Comparison of ENCODE assay signal across 8 cellular contexts in the genomic region with DNA sequence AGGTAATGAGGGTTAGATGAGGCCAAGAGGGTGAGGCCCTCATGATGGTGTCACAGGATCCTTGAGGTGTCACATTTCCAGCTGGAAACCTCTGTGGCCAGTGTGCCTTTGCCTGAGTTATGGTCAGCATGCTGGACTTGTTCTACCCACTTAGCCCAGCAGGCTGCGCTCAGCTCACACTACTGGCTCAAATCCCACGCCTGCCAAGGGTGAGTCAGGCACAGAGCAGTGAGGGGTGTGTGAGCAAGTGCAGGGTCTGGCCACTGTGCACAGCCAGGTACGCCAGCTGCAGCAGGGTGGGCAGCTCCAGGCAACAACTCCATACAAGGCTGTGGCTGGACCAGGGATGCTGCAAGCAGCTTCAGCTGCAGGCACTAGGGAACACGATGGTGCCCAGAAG.
DNase-seq lines count a peak whose midpoint lies in the region; ATAC-seq, FAIRE-seq and TF ChIP-seq lines count a peak whose summit lies in the region.

No MANE protein-coding gene starts in this region.

- H3K27ac Mint-ChIP-seq in astrocyte (ENCODE audit: unreplicated experiment) = no peak overlapping the region
- H3K27ac Mint-ChIP-seq in CD4-positive, alpha-beta memory T cell = no peak overlapping the region

- H3K4me2 ChIP-seq in astrocyte (ENCODE audit: low read length) = no peak overlapping the region

- 58% methylated on average over 4 of the region's 4 CpGs for WGBS in liver

- H3K27me3 Mint-ChIP-seq in astrocyte (ENCODE audit: low read depth, unreplicated experiment) = no peaks in the 10 kb centered on the region
- H3K27me3 Mint-ChIP-seq in CD4-positive, alpha-beta memory T cell = no peaks in the 10 kb centered on the region

- H3K4me3 ChIP-seq in HAP-1 = no peak overlapping the region
- H3K4me3 ChIP-seq in astrocyte (ENCODE audit: insufficient read depth, low read depth, low read length) = no peak overlapping the region
- no peak overlapping the region for H3K4me3 ChIP-seq in liver (ENCODE audit: low read depth in 1 of 3, low read length in 3 of 3)
- no peak overlapping the region for H3K4me3 ChIP-seq in effector memory CD4-positive, alpha-beta T cell (ENCODE audit: insufficient read depth, low read depth, low read length, poor library complexity, severe bottlenecking)
- H3K4me3 ChIP-seq in CD4-positive, alpha-beta memory T cell (ENCODE audit: low read length in 2 of 2) = no peak overlapping the region

- no peaks in the 10 kb centered on the region for H3K36me3 Mint-ChIP-seq in astrocyte (ENCODE audit: low read depth, unreplicated experiment)
- H3K36me3 Mint-ChIP-seq in CD4-positive, alpha-beta memory T cell = no peaks in the 10 kb centered on the region

- in situ Hi-C loops in HAP-1 (cut with MboI; ENCODE audit: low sequenced_read_pairs) = loop anchor here (25.0 kb wide), 1 partner anchor 716 kb away; no protein-coding TSS in a partner anchor

- H2AFZ ChIP-seq in astrocyte (ENCODE audit: low read depth, low read length) = no peak overlapping the region

- intact Hi-C loops in CD4-positive, alpha-beta memory T cell (cut with micrococcal nuclease) = no loop called here

- H3K27me3 ChIP-seq in HAP-1 (ENCODE audit: low read depth) (no peaks in the 10 kb centered on the region), astrocyte (ENCODE audit: insufficient read depth, low read length) (no peaks in the 10 kb centered on the region), liver (ENCODE audit: control insufficient read depth in 4 of 4, insufficient read depth in 4 of 4, low read length in 3 of 4) (no peaks in the 10 kb centered on the region)
- no peaks in the 10 kb centered on the region for H3K27me3 ChIP-seq in effector memory CD4-positive, alpha-beta T cell (replicated peaks; ENCODE audit: control insufficient read depth, insufficient read depth, low read length, poor library complexity, severe bottlenecking)
- H3K27me3 ChIP-seq in CD4-positive, alpha-beta memory T cell (ENCODE audit: insufficient read depth, low read length) = no peaks in the 10 kb centered on the region

- no peaks in the 10 kb centered on the region for H3K9me3 Mint-ChIP-seq in astrocyte (ENCODE audit: unreplicated experiment)
- peaks cover 0 to 9% (median under 1%) of the 10 kb centered on the region in 8 donors for H3K9me3 Mint-ChIP-seq in CD4-positive, alpha-beta memory T cell

- H3K27ac ChIP-seq in astrocyte (ENCODE audit: low read depth, low read length) (no peak overlapping the region), liver (ENCODE audit: low read depth in 1 of 2, low read length in 2 of 2) (no peak overlapping the region)
- H3K27ac ChIP-seq in effector memory CD4-positive, alpha-beta T cell (ENCODE audit: insufficient read depth, low read length, poor library complexity, severe bottlenecking) = no peak overlapping the region
- no peak overlapping the region for H3K27ac ChIP-seq in CD4-positive, alpha-beta memory T cell (ENCODE audit: low read depth, low read length)

- no peak for FAIRE-seq in D721Med (lab: Jason Lieb, UNC)
- FAIRE-seq in astrocyte (lab: Jason Lieb, UNC) = no peak

- H3K9ac ChIP-seq in astrocyte (ENCODE audit: low read length) = no peak overlapping the region
- H3K9ac ChIP-seq in liver (ENCODE audit: low read depth in 1 of 2, low read length in 2 of 2) = no peak overlapping the region

- DNase-seq in D721Med (ENCODE audit: insufficient read length, low spot score) (no peak), HAP-1 (ENCODE audit: low spot score in 2 of 2) (peak; percentile 34 to 78), astrocyte (ENCODE audit: low read depth) (peak; percentile 5), CD1c-positive myeloid dendritic cell (ENCODE audit: extremely low spot score) (no peak)
- DNase-seq in effector memory CD4-positive, alpha-beta T cell = no peak
- DNase-seq in CD4-positive, alpha-beta memory T cell = no peak

- no peaks in the 10 kb centered on the region for H3K4me1 Mint-ChIP-seq in astrocyte (ENCODE audit: low read depth, unreplicated experiment)
- no peaks in the 10 kb centered on the region for H3K4me1 Mint-ChIP-seq in CD4-positive, alpha-beta memory T cell

- H3K9me3 ChIP-seq in HAP-1 (no peaks in the 10 kb centered on the region), astrocyte (ENCODE audit: insufficient read depth, low read depth, low read length) (no peaks in the 10 kb centered on the region), liver (ENCODE audit: control insufficient read depth in 4 of 4, low read length in 3 of 4) (no peaks in the 10 kb centered on the region)
- no peaks in the 10 kb centered on the region for H3K9me3 ChIP-seq in effector memory CD4-positive, alpha-beta T cell (ENCODE audit: control insufficient read depth, low read length)
- H3K9me3 ChIP-seq in CD4-positive, alpha-beta memory T cell (ENCODE audit: control insufficient read depth in 1 of 2, low read length in 2 of 2) = no peaks in the 10 kb centered on the region

- H3K4me3 Mint-ChIP-seq in astrocyte (ENCODE audit: unreplicated experiment) = no peak overlapping the region
- H3K4me3 Mint-ChIP-seq in CD4-positive, alpha-beta memory T cell = no peak overlapping the region

- no peak for ATAC-seq in GM19455 (IDR thresholded peaks at IDR 0.05; ENCODE audit: unreplicated experiment)

- POLR2A ChIA-PET in CD4-positive, alpha-beta memory T cell (lab: Charles Lee; ENCODE audit: partially characterized antibody) = no interaction called here

- TF ChIP-seq RAD21 in liver (IDR thresholded peaks at IDR 0.05) = peak; percentile 49 to 69

- CTCF ChIA-PET in CD4-positive, alpha-beta memory T cell (lab: Charles Lee; ENCODE audit: partially characterized antibody) = no interaction called here

- no peaks in the 10 kb centered on the region for H3K79me2 ChIP-seq in astrocyte (ENCODE audit: insufficient read depth, low read length)

- no peaks in the 10 kb centered on the region for H4K20me1 ChIP-seq in astrocyte (ENCODE audit: insufficient read depth, low read length)

- no peaks in the 10 kb centered on the region; the same call in 1 of the 2 replicates for H3K36me3 ChIP-seq in HAP-1 (replicated peaks)
- H3K36me3 ChIP-seq in astrocyte (ENCODE audit: insufficient read depth, low read length) = no peaks in the 10 kb centered on the region
- no peaks in the 10 kb centered on the region for H3K36me3 ChIP-seq in liver (ENCODE audit: control insufficient read depth in 4 of 4, insufficient read depth in 3 of 4, low read depth in 1 of 4, low read length in 3 of 4)
- no peaks in the 10 kb centered on the region for H3K36me3 ChIP-seq in effector memory CD4-positive, alpha-beta T cell (ENCODE audit: control insufficient read depth, insufficient read depth, low read length)
- H3K36me3 ChIP-seq in CD4-positive, alpha-beta memory T cell (ENCODE audit: insufficient read depth, low read length) = no peaks in the 10 kb centered on the region

- H3K4me1 ChIP-seq in HAP-1 (no peaks in the 10 kb centered on the region), astrocyte (ENCODE audit: insufficient read depth, low read length) (no peaks in the 10 kb centered on the region), liver (ENCODE audit: control insufficient read depth in 4 of 4, insufficient read depth in 4 of 4, low read length in 3 of 4) (no peaks in the 10 kb centered on the region)
- H3K4me1 ChIP-seq in effector memory CD4-positive, alpha-beta T cell (ENCODE audit: control insufficient read depth, insufficient read depth, low read length, poor library complexity, severe bottlenecking) = no peaks in the 10 kb centered on the region
- H3K4me1 ChIP-seq in CD4-positive, alpha-beta memory T cell (ENCODE audit: insufficient read depth, low read length) = no peaks in the 10 kb centered on the region

- TF ChIP-seq CTCF in D721Med (IDR thresholded peaks at IDR 0.05; ENCODE audit: insufficient read depth, missing control alignments) (peak; percentile 40), astrocyte (IDR thresholded peaks at IDR 0.05; ENCODE audit: insufficient read depth, low read depth, low read length) (peak; percentile 36), liver (IDR thresholded peaks at IDR 0.05; ENCODE audit: low read depth, low read length, missing input control) (peak; percentile 19)

TF ChIP-seq in liver, 16 proteins besides CTCF, POLR2A, EP300 and RAD21 (continues in another document):
- TF ChIP-seq YY1 (IDR thresholded peaks at IDR 0.05) (no peak), HNF4G (IDR thresholded peaks at IDR 0.05) (no peak), GABPA (IDR thresholded peaks at IDR 0.05 in 1 of 2, conservative IDR thresholded peaks at IDR 0.05 in 1 of 2) (no peak), NR2F2 (IDR thresholded peaks at IDR 0.05) (no peak), SP1 (IDR thresholded peaks at IDR 0.05) (no peak), HNF4A (conservative IDR thresholded peaks at IDR 0.05) (no peak), EGR1 (IDR thresholded peaks at IDR 0.05; ENCODE audit: low read depth in 2 of 2) (no peak), RXRA (IDR thresholded peaks at IDR 0.05) (no peak), FOXA2 (IDR thresholded peaks at IDR 0.05) (no peak)
- TF ChIP-seq, protein P1, sequence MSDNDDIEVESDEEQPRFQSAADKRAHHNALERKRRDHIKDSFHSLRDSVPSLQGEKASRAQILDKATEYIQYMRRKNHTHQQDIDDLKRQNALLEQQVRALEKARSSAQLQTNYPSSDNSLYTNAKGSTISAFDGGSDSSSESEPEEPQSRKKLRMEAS (IDR thresholded peaks at IDR 0.05) = no peak
- TF ChIP-seq, protein P2, sequence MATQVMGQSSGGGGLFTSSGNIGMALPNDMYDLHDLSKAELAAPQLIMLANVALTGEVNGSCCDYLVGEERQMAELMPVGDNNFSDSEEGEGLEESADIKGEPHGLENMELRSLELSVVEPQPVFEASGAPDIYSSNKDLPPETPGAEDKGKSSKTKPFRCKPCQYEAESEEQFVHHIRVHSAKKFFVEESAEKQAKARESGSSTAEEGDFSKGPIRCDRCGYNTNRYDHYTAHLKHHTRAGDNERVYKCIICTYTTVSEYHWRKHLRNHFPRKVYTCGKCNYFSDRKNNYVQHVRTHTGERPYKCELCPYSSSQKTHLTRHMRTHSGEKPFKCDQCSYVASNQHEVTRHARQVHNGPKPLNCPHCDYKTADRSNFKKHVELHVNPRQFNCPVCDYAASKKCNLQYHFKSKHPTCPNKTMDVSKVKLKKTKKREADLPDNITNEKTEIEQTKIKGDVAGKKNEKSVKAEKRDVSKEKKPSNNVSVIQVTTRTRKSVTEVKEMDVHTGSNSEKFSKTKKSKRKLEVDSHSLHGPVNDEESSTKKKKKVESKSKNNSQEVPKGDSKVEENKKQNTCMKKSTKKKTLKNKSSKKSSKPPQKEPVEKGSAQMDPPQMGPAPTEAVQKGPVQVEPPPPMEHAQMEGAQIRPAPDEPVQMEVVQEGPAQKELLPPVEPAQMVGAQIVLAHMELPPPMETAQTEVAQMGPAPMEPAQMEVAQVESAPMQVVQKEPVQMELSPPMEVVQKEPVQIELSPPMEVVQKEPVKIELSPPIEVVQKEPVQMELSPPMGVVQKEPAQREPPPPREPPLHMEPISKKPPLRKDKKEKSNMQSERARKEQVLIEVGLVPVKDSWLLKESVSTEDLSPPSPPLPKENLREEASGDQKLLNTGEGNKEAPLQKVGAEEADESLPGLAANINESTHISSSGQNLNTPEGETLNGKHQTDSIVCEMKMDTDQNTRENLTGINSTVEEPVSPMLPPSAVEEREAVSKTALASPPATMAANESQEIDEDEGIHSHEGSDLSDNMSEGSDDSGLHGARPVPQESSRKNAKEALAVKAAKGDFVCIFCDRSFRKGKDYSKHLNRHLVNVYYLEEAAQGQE (IDR thresholded peaks at IDR 0.05) = no peak

Comparison
In these comparisons a context has a peak if more than half of its experiments do, and no peak if none do; other contexts are left out.
1. DNase-seq: peak in HAP-1 (2 of 2) and astrocyte (single experiment); none in D721Med (single experiment), CD1c-positive myeloid dendritic cell (single experiment), effector memory CD4-positive, alpha-beta T cell (0 of 3) and CD4-positive, alpha-beta memory T cell (0 of 5).
2. Peak in every context shown above with its lines, with median percentiles within 50 percentile points of each other: CTCF ChIP-seq.